8 cellular contexts compared by ENCODE assay signal in the genomic region with DNA sequence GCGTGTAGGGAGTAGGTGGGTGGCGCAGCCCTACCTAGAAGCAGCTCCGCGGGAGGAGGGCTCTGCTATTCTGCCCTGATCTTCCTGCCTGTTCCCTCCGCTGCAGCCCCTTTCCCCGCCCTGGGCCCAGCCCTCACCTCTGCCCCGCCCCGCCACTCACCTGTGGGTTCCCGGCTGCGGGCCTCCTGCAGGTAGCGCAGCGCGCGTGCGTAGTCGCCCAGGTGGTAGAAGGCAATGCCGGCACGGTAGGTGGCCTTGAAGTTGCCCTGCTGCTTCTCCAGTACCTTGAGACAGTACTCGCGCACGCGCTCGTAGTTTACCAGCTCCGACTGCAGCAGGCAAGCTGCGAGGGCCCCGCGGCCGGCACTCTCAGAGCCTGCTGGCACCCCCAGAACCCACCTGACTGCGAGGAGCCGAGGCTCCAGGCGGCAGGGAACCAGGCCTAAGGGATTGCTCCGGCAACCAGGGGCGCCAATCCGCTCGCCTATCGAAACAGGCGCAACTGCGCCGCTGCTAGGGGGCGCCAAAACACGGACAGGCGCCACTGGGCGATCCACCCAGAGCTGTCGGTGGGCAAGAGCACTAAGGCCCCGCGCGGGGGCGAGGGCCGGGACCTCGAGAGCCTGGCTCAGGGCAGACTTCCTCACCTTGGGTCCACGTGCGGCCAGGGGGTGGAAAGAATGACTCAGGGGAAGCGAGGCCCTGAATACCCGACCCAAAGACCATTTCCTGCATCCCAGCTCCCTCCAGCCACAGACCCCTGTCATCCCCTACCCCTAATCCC. TPM values are rescaled to one million over a fixed set of nuclear protein-coding genes. Genes with fewer than 3 reads are reported as not detected.
DNase-seq lines count a peak whose midpoint lies in the region; ATAC-seq, FAIRE-seq and TF ChIP-seq lines count a peak whose summit lies in the region.

No MANE protein-coding gene starts in this region.

- H3K36me3 ChIP-seq in K562 (ENCODE audit: control insufficient read depth, insufficient read depth, low read length), result no peaks in the 10 kb centered on the region
- no peaks in the 10 kb centered on the region for H3K36me3 ChIP-seq in mesendoderm (ENCODE audit: control insufficient read depth, insufficient read depth, low read length)

- POLR2A ChIA-PET in K562 (lab: Yijun Ruan, JAX), result interaction anchor here (0.6 to 1.8 kb wide), 3 partner anchors 15 to 53 kb away, joined by 3 to 7 read pairs (median 3); no protein-coding TSS in a partner anchor

- no TSS peak for BruUV-seq in K562 (replicated peaks; lab: Mats Ljungman, UMichigan)

- H3K9me3 ChIP-seq in K562 (replicated peaks; ENCODE audit: control insufficient read depth, insufficient read depth, low read depth, low read length), result no peaks in the 10 kb centered on the region

- H3K9me1 ChIP-seq in K562 (ENCODE audit: control insufficient read depth, insufficient read depth, low read length), result no peaks in the 10 kb centered on the region

- CTCF ChIA-PET in K562 (lab: Yijun Ruan, JAX; ENCODE audit: low intra/inter-chr PET ratio), result interaction anchor here (1.0 kb wide), 1 partner anchor 61 kb away, joined by 3 read pairs; no protein-coding TSS in a partner anchor

- TF ChIP-seq CTCF in K562 (IDR thresholded peaks at IDR 0.05 in 2 of 3, conservative IDR thresholded peaks at IDR 0.05 in 1 of 3; ENCODE audit: insufficient read depth in 2 of 3, low read depth in 1 of 3, low read length in 3 of 3), result peak; percentile 82 to 98 (median 87)

- H3K4ac ChIP-seq in mesendoderm (ENCODE audit: low read depth, low read length), result no peak overlapping the region

- WGBS in K562 (ENCODE audit: insufficient coverage, low coverage, missing lambda C conversion rate), result 9% methylated on average over 47 of the region's 54 CpGs
- no CpG with 5 or more reads among the region's 54 CpGs for WGBS in mesendoderm (ENCODE audit: extremely low coverage, insufficient coverage, low lambda C conversion rate)

- no peak overlapping the region for H2AK5ac ChIP-seq in mesendoderm (ENCODE audit: low read length)

- no peaks in the 10 kb centered on the region for H3K79me1 ChIP-seq in mesendoderm (ENCODE audit: low read length)

- H3K4me1 ChIP-seq in K562 (replicated peaks in 1 of 2; ENCODE audit: control insufficient read depth in 2 of 2, insufficient read depth in 2 of 2, low read length in 2 of 2) (peaks cover 12 to 28% of the 10 kb centered on the region in 2 experiments; a peak in 4 of 5 replicates), mesendoderm (ENCODE audit: control insufficient read depth, low read depth, low read length) (no peaks in the 10 kb centered on the region)

- in situ Hi-C loops in K562 (cut with MboI), result no loop called here

- peak overlapping the region; percentile 68 for H2AFZ ChIP-seq in K562 (ENCODE audit: low read depth, low read length)

- H2BK5ac ChIP-seq in mesendoderm (ENCODE audit: low read length), result no peak overlapping the region

- DNase-seq in DMS53 (lab: John Stamatoyannopoulos, UW) (peak; percentile 99), NCI-H1436 (lab: John Stamatoyannopoulos, UW) (peak; percentile 56), K562 (ENCODE audit: extremely low read depth in 1 of 4, low spot score in 3 of 4) (peak; percentile 62 to 80 (median 68)), mesendoderm (peak; percentile 50), GF-D8 (lab: John Stamatoyannopoulos, UW) (no peak), frontal cortex (ENCODE audit: low spot score in 2 of 2) (no peak)

- H3K27ac ChIP-seq in K562 (ENCODE audit: extremely low read depth, low read depth, low read length), result no peak overlapping the region
- H3K27ac ChIP-seq in mesendoderm (ENCODE audit: low read depth, low read length), result no peak overlapping the region

- no peak overlapping the region for H4K8ac ChIP-seq in mesendoderm (ENCODE audit: low read depth, low read length)

- H3K4me2 ChIP-seq in K562 (ENCODE audit: insufficient read depth, low read length), result peak overlapping the region; percentile 39; the same call in 1 of the 2 replicates
- H3K4me2 ChIP-seq in mesendoderm (ENCODE audit: low read length), result no peak overlapping the region

- H3K27me3 ChIP-seq in K562 (ENCODE audit: control insufficient read depth in 2 of 2, insufficient read depth in 2 of 2, low read length in 2 of 2) (peaks cover 6 to 9% of the 10 kb centered on the region in 2 experiments; a peak in 2 of 5 replicates), mesendoderm (ENCODE audit: insufficient read depth, low read length, poor library complexity) (no peaks in the 10 kb centered on the region)

- no peak overlapping the region for H4K5ac ChIP-seq in mesendoderm (ENCODE audit: low read length)

- no peak overlapping the region for H3K56ac ChIP-seq in mesendoderm (ENCODE audit: low read length)

- TF ChIP-seq POLR2A in K562 (conservative IDR thresholded peaks at IDR 0.05), result no peak

- TF ChIP-seq RAD21 in K562 (CRISPR knock-in tag; conservative IDR thresholded peaks at IDR 0.05 in 1 of 2, IDR thresholded peaks at IDR 0.05 in 1 of 2), result peak in 1 of 2 experiments; percentile 58; a peak in 2 of 4 replicates

- H3K9ac ChIP-seq in K562 (ENCODE audit: insufficient read depth in 1 of 2, low read depth in 2 of 2, low read length in 2 of 2), result peak overlapping the region in 1 of 2 experiments; percentile 30; a peak in 2 of 4 replicates
- H3K9ac ChIP-seq in mesendoderm (ENCODE audit: low read length), result no peak overlapping the region

- no peaks in the 10 kb centered on the region for H3K79me2 ChIP-seq in K562 (ENCODE audit: control insufficient read depth, insufficient read depth, low read length)
- no peaks in the 10 kb centered on the region for H3K79me2 ChIP-seq in mesendoderm (ENCODE audit: control insufficient read depth, insufficient read depth, low read length)

- no peak overlapping the region for H2BK120ac ChIP-seq in mesendoderm (ENCODE audit: low read depth, low read length)

- H3K18ac ChIP-seq in mesendoderm (ENCODE audit: low read length), result no peak overlapping the region

- ATAC-seq in K562 (peak; percentile 81), HG03045 (IDR thresholded peaks at IDR 0.05; ENCODE audit: unreplicated experiment) (no peak), HG03460 (IDR thresholded peaks at IDR 0.05; ENCODE audit: unreplicated experiment) (no peak)

- FAIRE-seq in K562 (lab: Jason Lieb, UNC) (no peak), frontal cortex (lab: Jason Lieb, UNC) (no peak)

- H3K4me3 ChIP-seq in K562 (no peak overlapping the region), mesendoderm (ENCODE audit: low read length) (no peak overlapping the region)

- no peak overlapping the region for H2BK15ac ChIP-seq in mesendoderm (replicated peaks; ENCODE audit: low read depth)

- no peak for TF ChIP-seq EP300 in K562 (IDR thresholded peaks at IDR 0.05; ENCODE audit: low read length)

- H4K20me1 ChIP-seq in K562 (replicated peaks; ENCODE audit: control insufficient read depth, insufficient read depth, low read length), result peaks cover 5% of the 10 kb centered on the region

- no peak overlapping the region for H3K23ac ChIP-seq in mesendoderm (ENCODE audit: low read length)

- intact Hi-C loops in K562 (cut with micrococcal nuclease), result loop anchor here (2.0 kb wide), 1 partner anchor 24 kb away; no protein-coding TSS in a partner anchor

RNA-seq across cellular contexts. Expression of gene TTC9B, which starts 1.0 kb away (rescaled TPM):
- total RNA-seq in K562 (2011; cell fraction: chromatin; rRNA removed; ENCODE audit: low replicate concordance), result not detected in 2 replicates
- 0.33 TPM in 1 of 2 replicates, not detected in the other for total RNA-seq in K562 (2011; cell fraction: nucleolus; rRNA removed)
- total RNA-seq in K562 (2011; cell fraction: nucleoplasm; rRNA removed), result not detected in 2 replicates
- total RNA-seq in K562 (2014; rRNA removed) (not detected in 2 replicates), K562 (2014; rRNA removed; fragmentation: Illumina TruSeq; extraction: Trizol) (not detected in 2 replicates), K562 (2015; rRNA removed; fragmentation: Illumina TruSeq; extraction: Trizol) (not detected in 2 replicates), K562 (2021) (not detected in 2 replicates), frontal cortex (37.5 TPM)
- polyA plus RNA-seq in K562 (2011; rRNA removed) (0.03 and 0.14 TPM in 2 replicates), K562 (2014; fragmentation: Illumina TruSeq; extraction: Trizol) (not detected in 2 replicates), K562 (2014; fragmentation: Nextera tagmentation; extraction: Ambion mirVana) (under 1 TPM in 1 of 2 experiments, not detected in 1; 0.06 TPM), K562 (2014; rRNA removed) (not detected in 2 replicates)
- 0.01 TPM in 1 of 2 replicates, not detected in the other for polyA plus RNA-seq in K562 (2011; cell fraction: cytosol; rRNA removed)
- polyA plus RNA-seq in K562 (2011; cell fraction: nucleus; rRNA removed), result 0.18 TPM in 1 of 2 replicates, not detected in the other
- polyA plus RNA-seq in K562 (2012), result 0.04 TPM in 1 of 2 replicates, not detected in the other
- polyA minus RNA-seq in K562 (2011; rRNA and poly(A)+ RNA removed), result not detected in 2 replicates
- not detected in 2 replicates for polyA minus RNA-seq in K562 (2011; cell fraction: cytosol; rRNA and poly(A)+ RNA removed)
- polyA minus RNA-seq in K562 (2011; cell fraction: nucleus; rRNA and poly(A)+ RNA removed), result not detected in 2 replicates
- not detected for polyA plus RNA-seq in mesendoderm (2013, experiment 1 of 2)
- polyA plus RNA-seq in mesendoderm (2013, experiment 2 of 2), result not detected

RNA-seq across cellular contexts. Expression of gene CCNP, which starts 9.3 kb away (rescaled TPM):
- total RNA-seq in K562 (2011; cell fraction: chromatin; rRNA removed; ENCODE audit: low replicate concordance), result 0.21 TPM in 1 of 2 replicates, not detected in the other
- total RNA-seq in K562 (2011; cell fraction: nucleolus; rRNA removed), result not detected in 2 replicates
- total RNA-seq in K562 (2011; cell fraction: nucleoplasm; rRNA removed), result not detected in 2 replicates
- total RNA-seq in K562 (2014; rRNA removed) (0.08 TPM in 1 of 2 replicates, not detected in the other), K562 (2014; rRNA removed; fragmentation: Illumina TruSeq; extraction: Trizol) (not detected in 2 replicates), K562 (2015; rRNA removed; fragmentation: Illumina TruSeq; extraction: Trizol) (not detected in 2 replicates), K562 (2021) (not detected in 2 replicates), frontal cortex (0.41 TPM)
- polyA plus RNA-seq in K562 (2011; rRNA removed) (0.04 TPM in 1 of 2 replicates, not detected in the other), K562 (2014; fragmentation: Illumina TruSeq; extraction: Trizol) (not detected in 2 replicates), K562 (2014; fragmentation: Nextera tagmentation; extraction: Ambion mirVana) (not detected), K562 (2014; rRNA removed) (0.19 and 0.32 TPM in 2 replicates)
- polyA plus RNA-seq in K562 (2011; cell fraction: cytosol; rRNA removed), result 0.03 and 0.21 TPM in 2 replicates
- 0.09 and 0.24 TPM in 2 replicates for polyA plus RNA-seq in K562 (2011; cell fraction: nucleus; rRNA removed)
- 0.14 TPM in 1 of 2 replicates, not detected in the other for polyA plus RNA-seq in K562 (2012)
- polyA minus RNA-seq in K562 (2011; rRNA and poly(A)+ RNA removed), result not detected in 2 replicates
- polyA minus RNA-seq in K562 (2011; cell fraction: cytosol; rRNA and poly(A)+ RNA removed), result not detected in 2 replicates
- not detected in 2 replicates for polyA minus RNA-seq in K562 (2011; cell fraction: nucleus; rRNA and poly(A)+ RNA removed)
- 0.28 TPM for polyA plus RNA-seq in mesendoderm (2013, experiment 1 of 2)
- polyA plus RNA-seq in mesendoderm (2013, experiment 2 of 2), result 0.15 TPM

RNA-seq across cellular contexts. Expression of gene MAP3K10, which starts 26.0 kb away (rescaled TPM):
- total RNA-seq in K562 (2011; cell fraction: chromatin; rRNA removed; ENCODE audit: low replicate concordance), result 10.1 and 28.7 TPM in 2 replicates
- total RNA-seq in K562 (2011; cell fraction: nucleolus; rRNA removed), result 16.7 and 18.8 TPM in 2 replicates
- 14.9 and 18.2 TPM in 2 replicates for total RNA-seq in K562 (2011; cell fraction: nucleoplasm; rRNA removed)
- total RNA-seq in K562 (2014; rRNA removed), result 6.4 TPM in 2 replicates
- total RNA-seq in K562 (2014; rRNA removed; fragmentation: Illumina TruSeq; extraction: Trizol), result 0.86 and 1.6 TPM in 2 replicates
- total RNA-seq in K562 (2015; rRNA removed; fragmentation: Illumina TruSeq; extraction: Trizol), result 3.6 and 3.9 TPM in 2 replicates
- 8.0 TPM in 2 replicates for total RNA-seq in K562 (2021)
- 1.9 and 3.3 TPM in 2 replicates for polyA plus RNA-seq in K562 (2011; rRNA removed)
- 2.3 and 5.5 TPM in 2 replicates for polyA plus RNA-seq in K562 (2011; cell fraction: cytosol; rRNA removed)
- polyA plus RNA-seq in K562 (2011; cell fraction: nucleus; rRNA removed), result 23.5 and 27.3 TPM in 2 replicates
- polyA plus RNA-seq in K562 (2012), result 5.9 and 7.2 TPM in 2 replicates
- polyA plus RNA-seq in K562 (2014; fragmentation: Illumina TruSeq; extraction: Trizol), result 1.4 and 3.9 TPM in 2 replicates
- under 1 TPM in 1 of 2 experiments, not detected in 1; 0.01 TPM for polyA plus RNA-seq in K562 (2014; fragmentation: Nextera tagmentation; extraction: Ambion mirVana)
- polyA plus RNA-seq in K562 (2014; rRNA removed), result 6.0 and 7.3 TPM in 2 replicates
- polyA minus RNA-seq in K562 (2011; rRNA and poly(A)+ RNA removed), result 1.2 and 2.3 TPM in 2 replicates
- 6.0 and 8.8 TPM in 2 replicates for polyA minus RNA-seq in K562 (2011; cell fraction: cytosol; rRNA and poly(A)+ RNA removed)
- polyA minus RNA-seq in K562 (2011; cell fraction: nucleus; rRNA and poly(A)+ RNA removed), result 6.1 and 7.6 TPM in 2 replicates
- polyA plus RNA-seq in mesendoderm (2013, experiment 1 of 2), result 5.2 TPM
- 5.7 TPM for polyA plus RNA-seq in mesendoderm (2013, experiment 2 of 2)
- 31.4 TPM for total RNA-seq in frontal cortex

Comparison
In these comparisons a context has a peak if more than half of its experiments do, and no peak if none do; other contexts are left out.
1. DNase-seq: peak in DMS53 (single experiment), NCI-H1436 (single experiment), K562 (4 of 4) and mesendoderm (single experiment); none in GF-D8 (single experiment) and frontal cortex (0 of 2).
2. RNA of gene TTC9B, which starts 1.0 kb away (total RNA-seq): 37.5 TPM in frontal cortex (single experiment); 0.33 TPM in K562; every median in the first group is over 10 times any median in the second.